ENCODE assay signal across 22 cellular contexts in the genomic region with DNA sequence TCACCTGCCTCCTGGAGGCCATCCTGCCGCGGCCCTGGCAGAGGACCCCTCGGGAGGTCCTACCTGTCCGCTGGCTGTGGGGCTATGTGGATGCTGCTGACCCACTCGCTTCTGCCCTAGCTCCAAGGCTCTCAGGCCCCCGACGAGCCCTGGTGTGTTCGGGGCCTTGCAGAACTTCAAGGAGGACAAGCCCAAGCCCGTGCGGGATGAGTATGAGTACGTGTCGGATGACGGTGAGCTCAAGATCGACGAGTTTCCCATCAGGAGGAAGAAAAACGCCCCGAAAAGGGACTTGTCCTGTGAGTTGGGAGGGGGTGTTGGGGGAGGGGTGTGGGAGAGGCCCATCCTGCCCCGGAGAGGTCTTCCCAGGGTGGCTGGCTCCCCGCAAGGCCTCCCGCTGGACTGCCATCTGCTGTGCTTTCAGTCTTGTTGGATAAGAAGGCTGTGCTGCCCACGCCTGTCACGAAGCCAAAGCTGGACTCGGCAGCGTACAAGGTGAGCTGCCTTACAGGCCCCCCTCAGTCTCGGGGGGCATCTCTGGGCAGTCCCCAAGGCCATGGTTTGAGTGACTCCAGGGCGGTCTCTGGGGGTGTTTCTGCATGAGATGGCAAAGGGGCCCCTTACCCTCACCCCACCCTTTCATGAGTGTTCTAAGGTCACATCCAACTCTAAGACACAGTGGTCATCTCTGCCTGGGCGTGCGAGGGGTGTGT.
DNase-seq lines count a peak whose midpoint lies in the region; ATAC-seq and TF ChIP-seq lines count a peak whose summit lies in the region.
"Had no signal": no experiment of that assay in that cellular context is flagged by ENCODE, and none has a peak within 500 bp of the region (broad histone marks: within the 10 kb centered on the region; RNA-seq: fewer than 3 reads in every experiment).

No MANE protein-coding gene starts in this region.

- no peaks in the 10 kb centered on the region for H3K4me1 Mint-ChIP-seq in activated naive CD8-positive, alpha-beta T cell treated with anti-CD3 and anti-CD28 coated beads, Interleukin-2, amount 10 ng/mL, durations not matched to agents 7 days and 5 days
- no peaks in the 10 kb centered on the region for H3K4me1 Mint-ChIP-seq in activated naive CD8-positive, alpha-beta T cell treated with anti-CD3 and anti-CD28 coated beads, Interleukin-2, amount 50 U/mL, for 24 hours
- peaks cover 6% of the 10 kb centered on the region for H3K4me1 Mint-ChIP-seq in glutamatergic neuron (ENCODE audit: low read depth, unreplicated experiment)
- peaks cover 0 to 11% of the 10 kb centered on the region in 2 donors for H3K4me1 Mint-ChIP-seq in natural killer cell treated with Interleukin-12 subunit alpha and Interleukin-12 subunit beta and Interleukin-15 and Interleukin-18, amount 100 ng/mL, for 72 hours (ENCODE audit: low read depth in 2 of 2)
- H3K4me1 Mint-ChIP-seq: activated naive CD4-positive, alpha-beta T cell treated with anti-CD3 and anti-CD28 coated beads, Interleukin-2, amount 50 U/mL, for 24 hours; CD4-positive, alpha-beta memory T cell had no signal

- no peak for TF ChIP-seq CTCF in glutamatergic neuron (IDR thresholded peaks at IDR 0.05; ENCODE audit: partially characterized antibody, unreplicated experiment)

- POLR2A ChIA-PET in activated naive CD8-positive, alpha-beta T cell treated with anti-CD3 and anti-CD28 coated beads, Interleukin-2, amount 10 ng/mL, durations not matched to agents 7 days and 5 days (lab: Charles Lee): no interaction called here

- H3K4me1 ChIP-seq in aorta (ENCODE audit: control insufficient read depth in 1 of 2, insufficient read depth in 2 of 2, low read length in 2 of 2): no peaks in the 10 kb centered on the region
- H3K4me1 ChIP-seq: esophagus muscularis mucosa, thyroid gland had no signal

- no peak overlapping the region for H3K27ac ChIP-seq in aorta (ENCODE audit: low read depth in 1 of 2, low read length in 2 of 2)
- H3K27ac ChIP-seq: brain microvascular endothelial cell, esophagus muscularis mucosa, SK-N-MC, thyroid gland had no signal

- intact Hi-C loops in aorta (cut with DNase I): no loop called here

- H3K4me3 ChIP-seq in aorta (ENCODE audit: low read length in 2 of 2): no peak overlapping the region
- H3K4me3 ChIP-seq: esophagus muscularis mucosa, GM23338, SK-N-MC, thyroid gland had no signal

- H3K4me3 Mint-ChIP-seq in activated naive CD8-positive, alpha-beta T cell treated with anti-CD3 and anti-CD28 coated beads, Interleukin-2, amount 10 ng/mL, durations not matched to agents 7 days and 5 days: no peak overlapping the region
- H3K4me3 Mint-ChIP-seq in activated naive CD8-positive, alpha-beta T cell treated with anti-CD3 and anti-CD28 coated beads, Interleukin-2, amount 50 U/mL, for 24 hours: no peak overlapping the region
- H3K4me3 Mint-ChIP-seq in glutamatergic neuron (ENCODE audit: unreplicated experiment): no peak overlapping the region
- H3K4me3 Mint-ChIP-seq in natural killer cell treated with Interleukin-12 subunit alpha and Interleukin-12 subunit beta and Interleukin-15 and Interleukin-18, amount 100 ng/mL, for 72 hours: no peak overlapping the region
- H3K4me3 Mint-ChIP-seq: activated naive CD4-positive, alpha-beta T cell treated with anti-CD3 and anti-CD28 coated beads, Interleukin-2, amount 50 U/mL, for 24 hours; CD4-positive, alpha-beta memory T cell; GM23338; naive thymus-derived CD4-positive, alpha-beta T cell; stimulated activated naive B cell treated with anti-CD40 and anti-IgM and Interleukin-4, amounts not matched to agents 10 μg/mL and 1 μg/mL and 100 μg/mL, for 72 hours had no signal

- H3K9me3 Mint-ChIP-seq in activated naive CD8-positive, alpha-beta T cell treated with anti-CD3 and anti-CD28 coated beads, Interleukin-2, amount 10 ng/mL, durations not matched to agents 7 days and 5 days: no peaks in the 10 kb centered on the region
- H3K9me3 Mint-ChIP-seq in activated naive CD8-positive, alpha-beta T cell treated with anti-CD3 and anti-CD28 coated beads, Interleukin-2, amount 50 U/mL, for 24 hours: no peaks in the 10 kb centered on the region
- peaks cover 5% of the 10 kb centered on the region for H3K9me3 Mint-ChIP-seq in glutamatergic neuron (ENCODE audit: unreplicated experiment)
- no peaks in the 10 kb centered on the region for H3K9me3 Mint-ChIP-seq in natural killer cell treated with Interleukin-12 subunit alpha and Interleukin-12 subunit beta and Interleukin-15 and Interleukin-18, amount 100 ng/mL, for 72 hours
- H3K9me3 Mint-ChIP-seq: activated naive CD4-positive, alpha-beta T cell treated with anti-CD3 and anti-CD28 coated beads, Interleukin-2, amount 50 U/mL, for 24 hours; CD4-positive, alpha-beta memory T cell; GM23338 had no signal

- no peaks in the 10 kb centered on the region for H3K9me3 ChIP-seq in aorta (ENCODE audit: control insufficient read depth, low read length)
- H3K9me3 ChIP-seq: esophagus muscularis mucosa, thyroid gland had no signal

- H3K27me3 ChIP-seq in aorta (ENCODE audit: control insufficient read depth in 1 of 2, insufficient read depth in 2 of 2, low read length in 1 of 2): no peaks in the 10 kb centered on the region
- H3K27me3 ChIP-seq: brain microvascular endothelial cell, esophagus muscularis mucosa, thyroid gland had no signal

- H3K27me3 Mint-ChIP-seq in activated naive CD8-positive, alpha-beta T cell treated with anti-CD3 and anti-CD28 coated beads, Interleukin-2, amount 10 ng/mL, durations not matched to agents 7 days and 5 days: no peaks in the 10 kb centered on the region
- no peaks in the 10 kb centered on the region for H3K27me3 Mint-ChIP-seq in activated naive CD8-positive, alpha-beta T cell treated with anti-CD3 and anti-CD28 coated beads, Interleukin-2, amount 50 U/mL, for 24 hours
- H3K27me3 Mint-ChIP-seq in glutamatergic neuron (ENCODE audit: unreplicated experiment): peaks cover 4% of the 10 kb centered on the region
- H3K27me3 Mint-ChIP-seq in natural killer cell treated with Interleukin-12 subunit alpha and Interleukin-12 subunit beta and Interleukin-15 and Interleukin-18, amount 100 ng/mL, for 72 hours: no peaks in the 10 kb centered on the region
- H3K27me3 Mint-ChIP-seq: activated naive CD4-positive, alpha-beta T cell treated with anti-CD3 and anti-CD28 coated beads, Interleukin-2, amount 50 U/mL, for 24 hours; CD4-positive, alpha-beta memory T cell; naive thymus-derived CD4-positive, alpha-beta T cell; stimulated activated naive B cell treated with anti-CD40 and anti-IgM and Interleukin-4, amounts not matched to agents 10 μg/mL and 1 μg/mL and 100 μg/mL, for 72 hours had no signal

- ATAC-seq in activated naive CD8-positive, alpha-beta T cell treated with anti-CD3 and anti-CD28 coated beads, Interleukin-2, amount 10 ng/mL, durations not matched to agents 7 days and 5 days (ENCODE audit: low read depth): no peak
- ATAC-seq in activated naive CD8-positive, alpha-beta T cell treated with anti-CD3 and anti-CD28 coated beads, Interleukin-2, amount 50 U/mL, for 24 hours: no peak
- no peak for ATAC-seq in natural killer cell treated with Interleukin-12 subunit alpha and Interleukin-12 subunit beta and Interleukin-15 and Interleukin-18, amount 100 ng/mL, for 72 hours
- ATAC-seq in aorta (ENCODE audit: low FRiP score): no peak
- ATAC-seq: GM23338; naive thymus-derived CD4-positive, alpha-beta T cell; stimulated activated naive B cell treated with anti-CD40 and anti-IgM and Interleukin-4, amounts not matched to agents 10 μg/mL and 1 μg/mL and 100 μg/mL, for 72 hours had no signal

- peaks cover 0 to 1% of the 10 kb centered on the region in 2 donors for H3K36me3 ChIP-seq in aorta (ENCODE audit: control insufficient read depth in 1 of 2, insufficient read depth in 2 of 2, low read length in 1 of 2)
- H3K36me3 ChIP-seq: brain microvascular endothelial cell had no signal

- no peak overlapping the region for H3K27ac Mint-ChIP-seq in activated naive CD8-positive, alpha-beta T cell treated with anti-CD3 and anti-CD28 coated beads, Interleukin-2, amount 10 ng/mL, durations not matched to agents 7 days and 5 days
- H3K27ac Mint-ChIP-seq in activated naive CD8-positive, alpha-beta T cell treated with anti-CD3 and anti-CD28 coated beads, Interleukin-2, amount 50 U/mL, for 24 hours: no peak overlapping the region
- H3K27ac Mint-ChIP-seq in glutamatergic neuron (ENCODE audit: unreplicated experiment): no peak overlapping the region
- H3K27ac Mint-ChIP-seq in natural killer cell treated with Interleukin-12 subunit alpha and Interleukin-12 subunit beta and Interleukin-15 and Interleukin-18, amount 100 ng/mL, for 72 hours: no peak overlapping the region
- H3K27ac Mint-ChIP-seq: activated naive CD4-positive, alpha-beta T cell treated with anti-CD3 and anti-CD28 coated beads, Interleukin-2, amount 50 U/mL, for 24 hours; CD4-positive, alpha-beta memory T cell; GM23338; naive thymus-derived CD4-positive, alpha-beta T cell; stimulated activated naive B cell treated with anti-CD40 and anti-IgM and Interleukin-4, amounts not matched to agents 10 μg/mL and 1 μg/mL and 100 μg/mL, for 72 hours had no signal

- H3K36me3 Mint-ChIP-seq in activated naive CD8-positive, alpha-beta T cell treated with anti-CD3 and anti-CD28 coated beads, Interleukin-2, amount 10 ng/mL, durations not matched to agents 7 days and 5 days: peaks cover 3% of the 10 kb centered on the region
- H3K36me3 Mint-ChIP-seq in activated naive CD8-positive, alpha-beta T cell treated with anti-CD3 and anti-CD28 coated beads, Interleukin-2, amount 50 U/mL, for 24 hours (ENCODE audit: low read depth): no peaks in the 10 kb centered on the region
- no peaks in the 10 kb centered on the region for H3K36me3 Mint-ChIP-seq in glutamatergic neuron (ENCODE audit: unreplicated experiment)
- H3K36me3 Mint-ChIP-seq in natural killer cell treated with Interleukin-12 subunit alpha and Interleukin-12 subunit beta and Interleukin-15 and Interleukin-18, amount 100 ng/mL, for 72 hours: no peaks in the 10 kb centered on the region

- 92 to 93% methylated on average over 28 of the region's 28 CpGs for WGBS in aorta, 2 donors

- peak; percentile 12 for DNase-seq in activated naive CD8-positive, alpha-beta T cell treated with anti-CD3 and anti-CD28 coated beads, Interleukin-2, amount 10 ng/mL, durations not matched to agents 7 days and 5 days
- no peak for DNase-seq in activated naive CD8-positive, alpha-beta T cell treated with anti-CD3 and anti-CD28 coated beads, Interleukin-2, amount 50 U/mL, for 24 hours
- DNase-seq in glutamatergic neuron (peak; percentile 14), aorta (peak; percentile 29 to 74), putamen (ENCODE audit: low spot score) (no peak), retina (no peak), SW 1271 (lab: John Stamatoyannopoulos, UW) (no peak)
- peak; percentile 58 for DNase-seq in natural killer cell treated with Interleukin-12 subunit alpha and Interleukin-12 subunit beta and Interleukin-15 and Interleukin-18, amount 100 ng/mL, for 72 hours (ENCODE audit: low spot score)
- DNase-seq: activated CD4-positive, alpha-beta T cell treated with anti-CD3 and anti-CD28 coated beads for 48 hours; activated T-cell treated with anti-CD3 and anti-CD28 coated beads for 4 hours; brain microvascular endothelial cell; CD4-positive, alpha-beta memory T cell; DMS79 treated with DMSO at 0.1 percent for 48 hours; NCI-H1436; stimulated activated CD4-positive, alpha-beta T cell treated with anti-CD3 and anti-CD28 coated beads, Interleukin-15, amount 100 ng/mL, for 24 hours; stimulated activated naive B cell treated with anti-CD40 and anti-IgM and Interleukin-4, amounts not matched to agents 10 μg/mL and 1 μg/mL and 100 μg/mL, for 72 hours had no signal

Comparison
In these comparisons a context has a peak if more than half of its experiments do, and no peak if none do; other contexts are left out.
1. DNase-seq: peak in activated naive CD8-positive, alpha-beta T cell treated with anti-CD3 and anti-CD28 coated beads, Interleukin-2, amount 10 ng/mL, durations not matched to agents 7 days and 5 days (single experiment), glutamatergic neuron (single experiment), natural killer cell treated with Interleukin-12 subunit alpha and Interleukin-12 subunit beta and Interleukin-15 and Interleukin-18, amount 100 ng/mL, for 72 hours (single experiment) and aorta (2 of 2); none in activated naive CD8-positive, alpha-beta T cell treated with anti-CD3 and anti-CD28 coated beads, Interleukin-2, amount 50 U/mL, for 24 hours (single experiment), putamen (single experiment), retina (single experiment) and SW 1271 (0 of 2).